ENCODE assay signal across 1 cellular context in the genomic region with DNA sequence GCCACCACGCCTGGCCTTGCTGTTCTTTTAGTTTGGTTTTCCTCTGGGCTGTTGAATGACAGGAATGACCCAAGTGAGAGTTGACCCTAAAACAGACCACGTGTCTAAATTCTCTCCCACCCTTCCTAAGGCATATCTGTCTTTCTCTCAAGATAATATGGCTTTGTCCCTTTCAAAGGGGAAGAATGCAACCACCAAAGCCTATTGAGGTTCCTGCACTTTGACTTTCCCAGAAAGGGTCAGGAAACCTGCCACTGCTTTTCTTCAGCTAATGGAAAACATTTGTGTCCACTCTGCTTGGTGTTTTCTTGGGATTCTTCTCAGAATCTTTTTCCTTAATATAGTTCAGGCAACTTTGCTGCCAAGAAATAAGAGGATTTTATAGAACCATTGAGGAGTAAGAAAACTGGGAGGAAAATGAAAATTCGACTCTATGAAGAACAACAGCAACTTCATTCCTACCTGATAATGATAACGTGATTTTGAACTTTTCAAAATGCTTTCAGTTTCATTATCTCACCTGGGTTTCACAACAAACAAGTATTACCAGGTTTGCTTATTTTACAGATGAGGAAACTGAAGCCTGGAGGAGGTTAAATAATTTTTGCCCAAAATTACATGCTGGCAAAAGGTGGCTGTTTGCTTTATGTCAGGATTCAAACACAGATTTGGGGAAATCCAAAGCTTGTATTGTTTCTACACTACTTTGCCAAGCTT.
TF ChIP-seq lines count a peak whose summit lies in the region.

No MANE protein-coding gene starts in this region.

TF ChIP-seq in HepG2, 621 proteins besides CTCF, POLR2A, EP300 and RAD21 (continues in another document):
- TF ChIP-seq ZNF619 (CRISPR knock-in tag; IDR thresholded peaks at IDR 0.05) (no peak), HNRNPL (IDR thresholded peaks at IDR 0.05; ENCODE audit: low read depth, low read length) (no peak), ATF1 (CRISPR knock-in tag; IDR thresholded peaks at IDR 0.05) (no peak), ZFY (CRISPR knock-in tag; IDR thresholded peaks at IDR 0.05) (no peak), ZNF567 (CRISPR knock-in tag; IDR thresholded peaks at IDR 0.05; ENCODE audit: borderline replicate concordance) (no peak), KAT8 (CRISPR knock-in tag; IDR thresholded peaks at IDR 0.05) (no peak), SMC3 (IDR thresholded peaks at IDR 0.05; ENCODE audit: low read length) (no peak), RBAK (CRISPR knock-in tag; IDR thresholded peaks at IDR 0.05) (no peak), ZNF225 (CRISPR knock-in tag; IDR thresholded peaks at IDR 0.05) (no peak), NFYC (CRISPR knock-in tag; IDR thresholded peaks at IDR 0.05) (no peak), IRF2 (CRISPR knock-in tag; IDR thresholded peaks at IDR 0.05) (peak; percentile 26; the same call in 1 of the 2 replicates), HNF4A (CRISPR knock-in tag; IDR thresholded peaks at IDR 0.05) (no peak), ZNF383 (CRISPR knock-in tag; IDR thresholded peaks at IDR 0.05; ENCODE audit: borderline replicate concordance) (no peak), ZNF235 (CRISPR knock-in tag; IDR thresholded peaks at IDR 0.05; ENCODE audit: borderline replicate concordance) (no peak), KAT7 (CRISPR knock-in tag; IDR thresholded peaks at IDR 0.05; ENCODE audit: borderline replicate concordance) (no peak), TOPORS (CRISPR knock-in tag; IDR thresholded peaks at IDR 0.05) (no peak), TEAD2 (CRISPR knock-in tag; IDR thresholded peaks at IDR 0.05) (no peak), HMG20A (CRISPR knock-in tag; IDR thresholded peaks at IDR 0.05; ENCODE audit: borderline replicate concordance) (0 out of 2 replicates have a peak, but pooled peaks have one; percentile 15), HDAC2 (CRISPR knock-in tag; IDR thresholded peaks at IDR 0.05) (0 out of 2 replicates have a peak, but pooled peaks have one; percentile 11), RXRA (CRISPR knock-in tag; IDR thresholded peaks at IDR 0.05) (no peak), XRCC5 (optimal IDR thresholded peaks at IDR 0.05; ENCODE audit: low read length) (no peak), ZNF891 (CRISPR knock-in tag; IDR thresholded peaks at IDR 0.05) (no peak), TBX2 (CRISPR knock-in tag; IDR thresholded peaks at IDR 0.05; ENCODE audit: borderline replicate concordance) (0 out of 2 replicates have a peak, but pooled peaks have one; percentile 26), KDM6A (CRISPR knock-in tag; IDR thresholded peaks at IDR 0.05; ENCODE audit: low read depth) (no peak), ZNF329 (CRISPR knock-in tag; IDR thresholded peaks at IDR 0.05; ENCODE audit: low read depth) (no peak)
- TF ChIP-seq, protein P1, sequence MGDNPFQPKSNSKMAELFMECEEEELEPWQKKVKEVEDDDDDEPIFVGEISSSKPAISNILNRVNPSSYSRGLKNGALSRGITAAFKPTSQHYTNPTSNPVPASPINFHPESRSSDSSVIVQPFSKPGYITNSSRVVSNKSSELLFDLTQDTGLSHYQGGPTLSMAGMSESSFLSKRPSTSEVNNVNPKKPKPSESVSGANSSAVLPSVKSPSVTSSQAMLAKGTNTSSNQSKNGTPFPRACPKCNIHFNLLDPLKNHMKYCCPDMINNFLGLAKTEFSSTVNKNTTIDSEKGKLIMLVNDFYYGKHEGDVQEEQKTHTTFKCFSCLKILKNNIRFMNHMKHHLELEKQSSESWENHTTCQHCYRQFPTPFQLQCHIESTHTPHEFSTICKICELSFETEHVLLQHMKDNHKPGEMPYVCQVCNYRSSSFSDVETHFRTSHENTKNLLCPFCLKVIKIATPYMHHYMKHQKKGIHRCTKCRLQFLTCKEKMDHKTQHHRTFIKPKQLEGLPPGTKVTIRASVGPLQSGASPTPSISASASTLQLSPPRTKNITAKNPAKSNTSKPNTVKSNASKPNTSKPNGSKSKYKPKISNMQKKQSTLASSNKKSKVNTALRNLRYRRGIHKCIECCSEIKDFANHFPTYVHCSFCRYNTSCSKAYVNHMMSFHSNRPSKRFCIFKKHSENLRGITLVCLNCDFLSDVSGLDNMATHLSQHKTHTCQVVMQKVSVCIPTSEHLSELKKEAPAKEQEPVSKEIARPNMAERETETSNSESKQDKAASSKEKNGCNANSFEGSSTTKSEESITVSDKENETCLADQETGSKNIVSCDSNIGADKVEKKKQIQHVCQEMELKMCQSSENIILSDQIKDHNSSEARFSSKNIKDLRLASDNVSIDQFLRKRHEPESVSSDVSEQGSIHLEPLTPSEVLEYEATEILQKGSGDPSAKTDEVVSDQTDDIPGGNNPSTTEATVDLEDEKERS (CRISPR knock-in tag; IDR thresholded peaks at IDR 0.05) = no peak
- TF ChIP-seq, protein P2, sequence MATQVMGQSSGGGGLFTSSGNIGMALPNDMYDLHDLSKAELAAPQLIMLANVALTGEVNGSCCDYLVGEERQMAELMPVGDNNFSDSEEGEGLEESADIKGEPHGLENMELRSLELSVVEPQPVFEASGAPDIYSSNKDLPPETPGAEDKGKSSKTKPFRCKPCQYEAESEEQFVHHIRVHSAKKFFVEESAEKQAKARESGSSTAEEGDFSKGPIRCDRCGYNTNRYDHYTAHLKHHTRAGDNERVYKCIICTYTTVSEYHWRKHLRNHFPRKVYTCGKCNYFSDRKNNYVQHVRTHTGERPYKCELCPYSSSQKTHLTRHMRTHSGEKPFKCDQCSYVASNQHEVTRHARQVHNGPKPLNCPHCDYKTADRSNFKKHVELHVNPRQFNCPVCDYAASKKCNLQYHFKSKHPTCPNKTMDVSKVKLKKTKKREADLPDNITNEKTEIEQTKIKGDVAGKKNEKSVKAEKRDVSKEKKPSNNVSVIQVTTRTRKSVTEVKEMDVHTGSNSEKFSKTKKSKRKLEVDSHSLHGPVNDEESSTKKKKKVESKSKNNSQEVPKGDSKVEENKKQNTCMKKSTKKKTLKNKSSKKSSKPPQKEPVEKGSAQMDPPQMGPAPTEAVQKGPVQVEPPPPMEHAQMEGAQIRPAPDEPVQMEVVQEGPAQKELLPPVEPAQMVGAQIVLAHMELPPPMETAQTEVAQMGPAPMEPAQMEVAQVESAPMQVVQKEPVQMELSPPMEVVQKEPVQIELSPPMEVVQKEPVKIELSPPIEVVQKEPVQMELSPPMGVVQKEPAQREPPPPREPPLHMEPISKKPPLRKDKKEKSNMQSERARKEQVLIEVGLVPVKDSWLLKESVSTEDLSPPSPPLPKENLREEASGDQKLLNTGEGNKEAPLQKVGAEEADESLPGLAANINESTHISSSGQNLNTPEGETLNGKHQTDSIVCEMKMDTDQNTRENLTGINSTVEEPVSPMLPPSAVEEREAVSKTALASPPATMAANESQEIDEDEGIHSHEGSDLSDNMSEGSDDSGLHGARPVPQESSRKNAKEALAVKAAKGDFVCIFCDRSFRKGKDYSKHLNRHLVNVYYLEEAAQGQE (IDR thresholded peaks at IDR 0.05; ENCODE audit: borderline replicate concordance in 1 of 2, low read depth in 1 of 2, low read length in 2 of 2) = no peak
- TF ChIP-seq, protein P3, sequence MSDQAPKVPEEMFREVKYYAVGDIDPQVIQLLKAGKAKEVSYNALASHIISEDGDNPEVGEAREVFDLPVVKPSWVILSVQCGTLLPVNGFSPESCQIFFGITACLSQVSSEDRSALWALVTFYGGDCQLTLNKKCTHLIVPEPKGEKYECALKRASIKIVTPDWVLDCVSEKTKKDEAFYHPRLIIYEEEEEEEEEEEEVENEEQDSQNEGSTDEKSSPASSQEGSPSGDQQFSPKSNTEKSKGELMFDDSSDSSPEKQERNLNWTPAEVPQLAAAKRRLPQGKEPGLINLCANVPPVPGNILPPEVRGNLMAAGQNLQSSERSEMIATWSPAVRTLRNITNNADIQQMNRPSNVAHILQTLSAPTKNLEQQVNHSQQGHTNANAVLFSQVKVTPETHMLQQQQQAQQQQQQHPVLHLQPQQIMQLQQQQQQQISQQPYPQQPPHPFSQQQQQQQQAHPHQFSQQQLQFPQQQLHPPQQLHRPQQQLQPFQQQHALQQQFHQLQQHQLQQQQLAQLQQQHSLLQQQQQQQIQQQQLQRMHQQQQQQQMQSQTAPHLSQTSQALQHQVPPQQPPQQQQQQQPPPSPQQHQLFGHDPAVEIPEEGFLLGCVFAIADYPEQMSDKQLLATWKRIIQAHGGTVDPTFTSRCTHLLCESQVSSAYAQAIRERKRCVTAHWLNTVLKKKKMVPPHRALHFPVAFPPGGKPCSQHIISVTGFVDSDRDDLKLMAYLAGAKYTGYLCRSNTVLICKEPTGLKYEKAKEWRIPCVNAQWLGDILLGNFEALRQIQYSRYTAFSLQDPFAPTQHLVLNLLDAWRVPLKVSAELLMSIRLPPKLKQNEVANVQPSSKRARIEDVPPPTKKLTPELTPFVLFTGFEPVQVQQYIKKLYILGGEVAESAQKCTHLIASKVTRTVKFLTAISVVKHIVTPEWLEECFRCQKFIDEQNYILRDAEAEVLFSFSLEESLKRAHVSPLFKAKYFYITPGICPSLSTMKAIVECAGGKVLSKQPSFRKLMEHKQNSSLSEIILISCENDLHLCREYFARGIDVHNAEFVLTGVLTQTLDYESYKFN (CRISPR knock-in tag; conservative IDR thresholded peaks at IDR 0.05) = no peak
- TF ChIP-seq, protein P4, sequence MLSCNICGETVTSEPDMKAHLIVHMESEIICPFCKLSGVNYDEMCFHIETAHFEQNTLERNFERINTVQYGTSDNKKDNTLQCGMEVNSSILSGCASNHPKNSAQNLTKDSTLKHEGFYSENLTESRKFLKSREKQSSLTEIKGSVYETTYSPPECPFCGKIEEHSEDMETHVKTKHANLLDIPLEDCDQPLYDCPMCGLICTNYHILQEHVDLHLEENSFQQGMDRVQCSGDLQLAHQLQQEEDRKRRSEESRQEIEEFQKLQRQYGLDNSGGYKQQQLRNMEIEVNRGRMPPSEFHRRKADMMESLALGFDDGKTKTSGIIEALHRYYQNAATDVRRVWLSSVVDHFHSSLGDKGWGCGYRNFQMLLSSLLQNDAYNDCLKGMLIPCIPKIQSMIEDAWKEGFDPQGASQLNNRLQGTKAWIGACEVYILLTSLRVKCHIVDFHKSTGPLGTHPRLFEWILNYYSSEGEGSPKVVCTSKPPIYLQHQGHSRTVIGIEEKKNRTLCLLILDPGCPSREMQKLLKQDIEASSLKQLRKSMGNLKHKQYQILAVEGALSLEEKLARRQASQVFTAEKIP (CRISPR knock-in tag; IDR thresholded peaks at IDR 0.05; ENCODE audit: borderline replicate concordance) = no peak
- TF ChIP-seq, protein P5, sequence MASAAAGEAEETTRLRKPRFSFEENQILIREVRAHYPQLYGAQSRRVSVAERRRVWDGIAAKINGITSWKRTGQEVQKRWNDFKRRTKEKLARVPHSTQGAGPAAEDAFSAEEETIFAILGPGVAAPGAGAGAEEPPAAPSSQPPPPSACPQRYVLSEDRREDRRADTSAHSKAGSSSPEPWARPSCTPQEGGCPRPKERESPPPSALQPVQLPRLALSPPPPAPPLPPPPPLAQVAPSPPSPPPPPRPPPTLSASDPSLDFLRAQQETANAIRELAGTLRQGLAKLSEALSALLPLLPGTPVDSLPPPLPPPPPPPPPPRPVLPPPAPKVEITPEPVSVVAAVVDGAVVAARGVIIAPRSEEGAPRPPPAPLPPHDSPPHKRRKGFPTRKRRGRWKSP (CRISPR knock-in tag; IDR thresholded peaks at IDR 0.05) = no peak
- TF ChIP-seq, protein P6, sequence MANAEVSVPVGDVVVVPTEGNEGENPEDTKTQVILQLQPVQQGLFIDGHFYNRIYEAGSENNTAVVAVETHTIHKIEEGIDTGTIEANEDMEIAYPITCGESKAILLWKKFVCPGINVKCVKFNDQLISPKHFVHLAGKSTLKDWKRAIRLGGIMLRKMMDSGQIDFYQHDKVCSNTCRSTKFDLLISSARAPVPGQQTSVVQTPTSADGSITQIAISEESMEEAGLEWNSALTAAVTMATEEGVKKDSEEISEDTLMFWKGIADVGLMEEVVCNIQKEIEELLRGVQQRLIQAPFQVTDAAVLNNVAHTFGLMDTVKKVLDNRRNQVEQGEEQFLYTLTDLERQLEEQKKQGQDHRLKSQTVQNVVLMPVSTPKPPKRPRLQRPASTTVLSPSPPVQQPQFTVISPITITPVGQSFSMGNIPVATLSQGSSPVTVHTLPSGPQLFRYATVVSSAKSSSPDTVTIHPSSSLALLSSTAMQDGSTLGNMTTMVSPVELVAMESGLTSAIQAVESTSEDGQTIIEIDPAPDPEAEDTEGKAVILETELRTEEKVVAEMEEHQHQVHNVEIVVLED (CRISPR knock-in tag; IDR thresholded peaks at IDR 0.05; ENCODE audit: borderline replicate concordance) = no peak
- TF ChIP-seq, protein P7, sequence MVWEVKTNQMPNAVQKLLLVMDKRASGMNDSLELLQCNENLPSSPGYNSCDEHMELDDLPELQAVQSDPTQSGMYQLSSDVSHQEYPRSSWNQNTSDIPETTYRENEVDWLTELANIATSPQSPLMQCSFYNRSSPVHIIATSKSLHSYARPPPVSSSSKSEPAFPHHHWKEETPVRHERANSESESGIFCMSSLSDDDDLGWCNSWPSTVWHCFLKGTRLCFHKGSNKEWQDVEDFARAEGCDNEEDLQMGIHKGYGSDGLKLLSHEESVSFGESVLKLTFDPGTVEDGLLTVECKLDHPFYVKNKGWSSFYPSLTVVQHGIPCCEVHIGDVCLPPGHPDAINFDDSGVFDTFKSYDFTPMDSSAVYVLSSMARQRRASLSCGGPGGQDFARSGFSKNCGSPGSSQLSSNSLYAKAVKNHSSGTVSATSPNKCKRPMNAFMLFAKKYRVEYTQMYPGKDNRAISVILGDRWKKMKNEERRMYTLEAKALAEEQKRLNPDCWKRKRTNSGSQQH (CRISPR knock-in tag; IDR thresholded peaks at IDR 0.05; ENCODE audit: low read depth) = no peak
- TF ChIP-seq, protein P8, sequence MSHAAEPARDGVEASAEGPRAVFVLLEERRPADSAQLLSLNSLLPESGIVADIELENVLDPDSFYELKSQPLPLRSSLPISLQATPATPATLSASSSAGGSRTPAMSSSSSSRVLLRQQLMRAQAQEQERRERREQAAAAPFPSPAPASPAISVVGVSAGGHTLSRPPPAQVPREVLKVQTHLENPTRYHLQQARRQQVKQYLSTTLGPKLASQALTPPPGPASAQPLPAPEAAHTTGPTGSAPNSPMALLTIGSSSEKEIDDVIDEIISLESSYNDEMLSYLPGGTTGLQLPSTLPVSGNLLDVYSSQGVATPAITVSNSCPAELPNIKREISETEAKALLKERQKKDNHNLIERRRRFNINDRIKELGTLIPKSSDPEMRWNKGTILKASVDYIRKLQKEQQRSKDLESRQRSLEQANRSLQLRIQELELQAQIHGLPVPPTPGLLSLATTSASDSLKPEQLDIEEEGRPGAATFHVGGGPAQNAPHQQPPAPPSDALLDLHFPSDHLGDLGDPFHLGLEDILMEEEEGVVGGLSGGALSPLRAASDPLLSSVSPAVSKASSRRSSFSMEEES (CRISPR knock-in tag; IDR thresholded peaks at IDR 0.05) = no peak
